In the genomic region with DNA sequence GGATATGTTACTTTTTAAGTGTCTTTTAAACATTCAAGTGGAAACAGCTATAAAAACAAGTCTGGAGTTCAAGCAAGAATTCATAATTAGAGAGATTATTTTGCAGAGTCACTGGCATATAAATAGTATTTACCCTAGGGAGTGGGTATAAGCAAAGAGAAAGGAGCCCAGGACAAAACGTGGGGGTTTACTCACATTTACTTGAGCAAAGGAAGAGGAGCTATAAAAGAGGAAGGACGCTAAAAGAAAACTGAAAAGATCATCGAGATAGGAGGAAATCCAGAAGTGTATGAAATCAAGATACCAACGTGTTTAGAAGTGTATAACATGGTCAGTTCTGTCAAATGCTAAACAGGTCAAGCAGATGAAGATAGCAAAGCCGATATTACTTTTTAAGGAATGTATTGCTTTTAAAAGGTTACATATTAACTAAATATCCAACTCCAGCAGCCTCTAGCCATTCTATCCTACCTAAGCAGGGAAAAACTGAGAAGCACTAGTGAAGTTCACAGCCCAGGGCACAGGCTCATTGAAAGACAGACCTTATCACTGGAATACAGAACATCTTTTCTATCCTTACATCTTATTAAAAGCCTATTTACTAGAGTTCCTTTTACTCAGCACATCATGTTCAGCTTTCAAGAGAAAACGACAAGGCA, we compare ENCODE assay signal across 15 cellular contexts. TPM values are rescaled to one million over a fixed set of nuclear protein-coding genes. Genes with fewer than 3 reads are reported as not detected.
A peak's percentile ranks its signal among the peaks of the same experiment; 100 is the strongest.
DNase-seq lines count a peak whose midpoint lies in the region; ATAC-seq and TF ChIP-seq lines count a peak whose summit lies in the region.
"Had no signal": no experiment of that assay in that cellular context is flagged by ENCODE, and none has a peak within 500 bp of the region (broad histone marks: within the 10 kb centered on the region; RNA-seq: fewer than 3 reads in every experiment).

No MANE protein-coding gene starts in this region.

- H3K27me3 ChIP-seq in left ventricle myocardium inferior (ENCODE audit: low read depth) = no peaks in the 10 kb centered on the region
- H3K27me3 ChIP-seq: dorsolateral prefrontal cortex, SJSA1 had no signal

- H3K4me1 ChIP-seq in left ventricle myocardium inferior = peaks cover 61% of the 10 kb centered on the region

- no peak for TF ChIP-seq CTCF in left ventricle myocardium inferior (IDR thresholded peaks at IDR 0.05; ENCODE audit: borderline replicate concordance)
- no peak for TF ChIP-seq CTCF in GM20000 (IDR thresholded peaks at IDR 0.05; ENCODE audit: extremely low read depth, missing control alignments)

- DNase-seq in left ventricle myocardium inferior (no peak), left ventricle myocardium superior (no peak), SKM-1 treated with dmso at 0.1 percent for 144 hours (lab: John Stamatoyannopoulos, UW; ENCODE audit: unreplicated experiment) (peak; percentile 36), kidney tubule cell (ENCODE audit: low spot score) (peak; percentile 47), GM20000 (ENCODE audit: low spot score) (no peak)
- no peak for DNase-seq in stimulated activated naive CD4-positive, alpha-beta T cell (lab: John Stamatoyannopoulos, UW)
- DNase-seq: activated CD4-positive, CD25-positive, alpha-beta regulatory T cell; dorsolateral prefrontal cortex; islet precursor cell; natural killer cell; NCI-H1417; NCI-H526 had no signal

- H3K27ac ChIP-seq in left ventricle myocardium inferior (replicated peaks) = peak overlapping the region; percentile 55
- H3K27ac ChIP-seq: SJSA1 had no signal

- intact Hi-C loops in left ventricle myocardium inferior (cut with micrococcal nuclease) = loop anchor here (10.0 kb wide), 1 partner anchor 148 kb away; no protein-coding TSS in a partner anchor
- intact Hi-C loops in left ventricle myocardium superior (cut with micrococcal nuclease) = no loop called here

- H3K36me3 ChIP-seq in left ventricle myocardium inferior = no peaks in the 10 kb centered on the region
- H3K36me3 ChIP-seq: SJSA1 had no signal

- ATAC-seq in left ventricle myocardium superior = no peak
- no peak for ATAC-seq in GM19452 (IDR thresholded peaks at IDR 0.05; ENCODE audit: unreplicated experiment)
- no peak for ATAC-seq in HG02588 (IDR thresholded peaks at IDR 0.05; ENCODE audit: unreplicated experiment)
- ATAC-seq: natural killer cell had no signal

- H3K9me3 ChIP-seq in left ventricle myocardium inferior (replicated peaks) = no peaks in the 10 kb centered on the region
- H3K9me3 ChIP-seq: SJSA1 had no signal

- H3K4me3 ChIP-seq in left ventricle myocardium inferior = peak overlapping the region; percentile 24
- H3K4me3 ChIP-seq: SJSA1 had no signal

RNA-seq across cellular contexts. Expression of gene KANSL1L, which starts 8.6 kb away (rescaled TPM):
- 18.1 TPM for total RNA-seq in left ventricle myocardium inferior
- 17.4 TPM for total RNA-seq in left ventricle myocardium superior

Comparison
In these comparisons a context has a peak if more than half of its experiments do, and no peak if none do; other contexts are left out.
1. DNase-seq: peak in SKM-1 treated with dmso at 0.1 percent for 144 hours (single experiment) and kidney tubule cell (single experiment); none in left ventricle myocardium inferior (single experiment), left ventricle myocardium superior (single experiment), stimulated activated naive CD4-positive, alpha-beta T cell (0 of 6) and GM20000 (single experiment).